2 cellular contexts compared by ENCODE assay signal in genomic region chr7:151877911-151878835, GRCh38.
TF ChIP-seq lines count a peak whose summit lies in the region.

No MANE protein-coding gene starts in this region.

TF ChIP-seq in SK-N-SH, 30 proteins besides CTCF, POLR2A, EP300 and RAD21 (continued from another document):
- TF ChIP-seq, protein P1, sequence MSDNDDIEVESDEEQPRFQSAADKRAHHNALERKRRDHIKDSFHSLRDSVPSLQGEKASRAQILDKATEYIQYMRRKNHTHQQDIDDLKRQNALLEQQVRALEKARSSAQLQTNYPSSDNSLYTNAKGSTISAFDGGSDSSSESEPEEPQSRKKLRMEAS (IDR thresholded peaks at IDR 0.05; ENCODE audit: low read depth): no peak
- TF ChIP-seq USF1 (IDR thresholded peaks at IDR 0.05; ENCODE audit: borderline replicate concordance, low read depth): no peak
- no peak for TF ChIP-seq MXI1 (IDR thresholded peaks at IDR 0.05; ENCODE audit: low read depth, low read length)
- TF ChIP-seq, protein P2, sequence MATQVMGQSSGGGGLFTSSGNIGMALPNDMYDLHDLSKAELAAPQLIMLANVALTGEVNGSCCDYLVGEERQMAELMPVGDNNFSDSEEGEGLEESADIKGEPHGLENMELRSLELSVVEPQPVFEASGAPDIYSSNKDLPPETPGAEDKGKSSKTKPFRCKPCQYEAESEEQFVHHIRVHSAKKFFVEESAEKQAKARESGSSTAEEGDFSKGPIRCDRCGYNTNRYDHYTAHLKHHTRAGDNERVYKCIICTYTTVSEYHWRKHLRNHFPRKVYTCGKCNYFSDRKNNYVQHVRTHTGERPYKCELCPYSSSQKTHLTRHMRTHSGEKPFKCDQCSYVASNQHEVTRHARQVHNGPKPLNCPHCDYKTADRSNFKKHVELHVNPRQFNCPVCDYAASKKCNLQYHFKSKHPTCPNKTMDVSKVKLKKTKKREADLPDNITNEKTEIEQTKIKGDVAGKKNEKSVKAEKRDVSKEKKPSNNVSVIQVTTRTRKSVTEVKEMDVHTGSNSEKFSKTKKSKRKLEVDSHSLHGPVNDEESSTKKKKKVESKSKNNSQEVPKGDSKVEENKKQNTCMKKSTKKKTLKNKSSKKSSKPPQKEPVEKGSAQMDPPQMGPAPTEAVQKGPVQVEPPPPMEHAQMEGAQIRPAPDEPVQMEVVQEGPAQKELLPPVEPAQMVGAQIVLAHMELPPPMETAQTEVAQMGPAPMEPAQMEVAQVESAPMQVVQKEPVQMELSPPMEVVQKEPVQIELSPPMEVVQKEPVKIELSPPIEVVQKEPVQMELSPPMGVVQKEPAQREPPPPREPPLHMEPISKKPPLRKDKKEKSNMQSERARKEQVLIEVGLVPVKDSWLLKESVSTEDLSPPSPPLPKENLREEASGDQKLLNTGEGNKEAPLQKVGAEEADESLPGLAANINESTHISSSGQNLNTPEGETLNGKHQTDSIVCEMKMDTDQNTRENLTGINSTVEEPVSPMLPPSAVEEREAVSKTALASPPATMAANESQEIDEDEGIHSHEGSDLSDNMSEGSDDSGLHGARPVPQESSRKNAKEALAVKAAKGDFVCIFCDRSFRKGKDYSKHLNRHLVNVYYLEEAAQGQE (IDR thresholded peaks at IDR 0.05; ENCODE audit: low read depth, low read length): no peak
- no peak for TF ChIP-seq MEF2A (IDR thresholded peaks at IDR 0.05; ENCODE audit: borderline replicate concordance, low read depth)
- no peak for TF ChIP-seq RFX5 (IDR thresholded peaks at IDR 0.05; ENCODE audit: low read length)
- TF ChIP-seq, protein P3, sequence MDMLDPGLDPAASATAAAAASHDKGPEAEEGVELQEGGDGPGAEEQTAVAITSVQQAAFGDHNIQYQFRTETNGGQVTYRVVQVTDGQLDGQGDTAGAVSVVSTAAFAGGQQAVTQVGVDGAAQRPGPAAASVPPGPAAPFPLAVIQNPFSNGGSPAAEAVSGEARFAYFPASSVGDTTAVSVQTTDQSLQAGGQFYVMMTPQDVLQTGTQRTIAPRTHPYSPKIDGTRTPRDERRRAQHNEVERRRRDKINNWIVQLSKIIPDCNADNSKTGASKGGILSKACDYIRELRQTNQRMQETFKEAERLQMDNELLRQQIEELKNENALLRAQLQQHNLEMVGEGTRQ (IDR thresholded peaks at IDR 0.05; ENCODE audit: borderline replicate concordance, low read depth, low read length): no peak
- no peak for TF ChIP-seq EZH2phosphoT487 (IDR thresholded peaks at IDR 0.05; ENCODE audit: borderline replicate concordance, low read depth)
- no peak for TF ChIP-seq FOXJ3 (CRISPR knock-in tag; IDR thresholded peaks at IDR 0.05)
- no peak for TF ChIP-seq POLR2AphosphoS5 (IDR thresholded peaks at IDR 0.05; ENCODE audit: low read depth, low read length)
- TF ChIP-seq NRF1 (IDR thresholded peaks at IDR 0.05; ENCODE audit: low read depth, low read length): no peak
- TF ChIP-seq GATA2 (CRISPR knock-in tag; IDR thresholded peaks at IDR 0.05): no peak

TF ChIP-seq in SK-N-SH treated with all-trans-retinoic acid at 6 μM for 48 hours, 23 proteins besides CTCF, POLR2A, EP300 and RAD21 (continued from another document):
- TF ChIP-seq ISL1 (CRISPR knock-in tag; IDR thresholded peaks at IDR 0.05) (no peak), CREB5 (CRISPR knock-in tag; IDR thresholded peaks at IDR 0.05; ENCODE audit: low read depth) (no peak), ARNTL (CRISPR knock-in tag; IDR thresholded peaks at IDR 0.05; ENCODE audit: borderline replicate concordance, low read depth) (no peak), PPARA (CRISPR knock-in tag; IDR thresholded peaks at IDR 0.05; ENCODE audit: borderline replicate concordance) (no peak), CSRNP3 (CRISPR knock-in tag; IDR thresholded peaks at IDR 0.05) (no peak), TSHZ2 (CRISPR knock-in tag; IDR thresholded peaks at IDR 0.05) (no peak), ZFP30 (CRISPR knock-in tag; IDR thresholded peaks at IDR 0.05) (no peak), CSDC2 (CRISPR knock-in tag; IDR thresholded peaks at IDR 0.05) (no peak), TOX (CRISPR knock-in tag; IDR thresholded peaks at IDR 0.05; ENCODE audit: borderline replicate concordance) (no peak), SNAI2 (CRISPR knock-in tag; IDR thresholded peaks at IDR 0.05) (no peak), GLIS3 (CRISPR knock-in tag; IDR thresholded peaks at IDR 0.05) (no peak), ZNF8 (CRISPR knock-in tag; IDR thresholded peaks at IDR 0.05) (no peak)
- TF ChIP-seq, protein P4, sequence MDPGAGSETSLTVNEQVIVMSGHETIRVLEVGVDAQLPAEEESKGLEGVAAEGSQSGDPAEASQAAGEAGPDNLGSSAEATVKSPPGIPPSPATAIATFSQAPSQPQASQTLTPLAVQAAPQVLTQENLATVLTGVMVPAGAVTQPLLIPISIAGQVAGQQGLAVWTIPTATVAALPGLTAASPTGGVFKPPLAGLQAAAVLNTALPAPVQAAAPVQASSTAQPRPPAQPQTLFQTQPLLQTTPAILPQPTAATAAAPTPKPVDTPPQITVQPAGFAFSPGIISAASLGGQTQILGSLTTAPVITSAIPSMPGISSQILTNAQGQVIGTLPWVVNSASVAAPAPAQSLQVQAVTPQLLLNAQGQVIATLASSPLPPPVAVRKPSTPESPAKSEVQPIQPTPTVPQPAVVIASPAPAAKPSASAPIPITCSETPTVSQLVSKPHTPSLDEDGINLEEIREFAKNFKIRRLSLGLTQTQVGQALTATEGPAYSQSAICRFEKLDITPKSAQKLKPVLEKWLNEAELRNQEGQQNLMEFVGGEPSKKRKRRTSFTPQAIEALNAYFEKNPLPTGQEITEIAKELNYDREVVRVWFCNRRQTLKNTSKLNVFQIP (CRISPR knock-in tag; IDR thresholded peaks at IDR 0.05; ENCODE audit: borderline replicate concordance, low read depth): no peak
- TF ChIP-seq, protein P5, sequence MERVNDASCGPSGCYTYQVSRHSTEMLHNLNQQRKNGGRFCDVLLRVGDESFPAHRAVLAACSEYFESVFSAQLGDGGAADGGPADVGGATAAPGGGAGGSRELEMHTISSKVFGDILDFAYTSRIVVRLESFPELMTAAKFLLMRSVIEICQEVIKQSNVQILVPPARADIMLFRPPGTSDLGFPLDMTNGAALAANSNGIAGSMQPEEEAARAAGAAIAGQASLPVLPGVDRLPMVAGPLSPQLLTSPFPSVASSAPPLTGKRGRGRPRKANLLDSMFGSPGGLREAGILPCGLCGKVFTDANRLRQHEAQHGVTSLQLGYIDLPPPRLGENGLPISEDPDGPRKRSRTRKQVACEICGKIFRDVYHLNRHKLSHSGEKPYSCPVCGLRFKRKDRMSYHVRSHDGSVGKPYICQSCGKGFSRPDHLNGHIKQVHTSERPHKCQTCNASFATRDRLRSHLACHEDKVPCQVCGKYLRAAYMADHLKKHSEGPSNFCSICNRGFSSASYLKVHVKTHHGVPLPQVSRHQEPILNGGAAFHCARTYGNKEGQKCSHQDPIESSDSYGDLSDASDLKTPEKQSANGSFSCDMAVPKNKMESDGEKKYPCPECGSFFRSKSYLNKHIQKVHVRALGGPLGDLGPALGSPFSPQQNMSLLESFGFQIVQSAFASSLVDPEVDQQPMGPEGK (CRISPR knock-in tag; IDR thresholded peaks at IDR 0.05; ENCODE audit: borderline replicate concordance): no peak
